In the genomic region with DNA sequence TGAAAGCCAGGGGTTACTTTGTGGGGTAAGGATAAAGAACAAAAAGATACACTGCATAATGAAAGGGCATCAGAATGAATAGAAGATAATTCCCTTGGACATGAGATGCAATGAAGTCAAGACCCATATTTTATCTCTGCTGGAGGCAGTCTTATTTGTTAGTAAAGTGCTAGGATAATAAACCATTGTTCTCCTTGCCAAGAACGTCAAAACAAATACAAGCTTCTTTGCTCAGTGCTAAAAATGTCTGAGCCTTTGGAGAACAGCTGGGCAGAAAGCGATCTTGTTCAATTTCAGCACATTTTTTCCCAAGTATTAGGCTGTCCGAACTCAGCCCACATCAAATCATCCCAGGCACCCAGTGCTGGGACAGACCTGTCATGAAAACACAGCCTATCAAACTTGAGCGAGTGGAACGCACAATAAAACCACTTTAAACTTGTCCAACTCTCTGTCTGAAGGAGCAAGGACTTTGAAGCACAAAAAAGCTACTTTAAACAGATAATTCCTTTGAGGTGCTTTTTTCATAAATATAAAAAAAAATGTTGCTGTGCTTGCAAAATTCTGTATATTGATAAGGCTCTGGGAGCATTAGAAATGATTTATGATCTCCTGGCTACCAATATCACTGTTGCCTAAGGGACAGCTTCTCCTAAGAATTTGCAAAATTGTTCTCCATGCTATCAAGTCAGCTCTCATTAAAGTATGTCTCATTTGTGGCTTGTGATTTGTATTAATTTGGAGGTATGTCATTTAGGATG, we compare ENCODE assay signal across 18 cellular contexts. TPM values are rescaled to one million over a fixed set of nuclear protein-coding genes. Genes with fewer than 3 reads are reported as not detected.
DNase-seq lines count a peak whose midpoint lies in the region; FAIRE-seq lines count a peak whose summit lies in the region.
"Had no signal": no experiment of that assay in that cellular context is flagged by ENCODE, and none has a peak within 500 bp of the region (broad histone marks: within the 10 kb centered on the region; RNA-seq: fewer than 3 reads in every experiment).

No MANE protein-coding gene starts in this region.

- peak; percentile 65 for DNase-seq in LHCN-M2 (ENCODE audit: low read depth)
- DNase-seq in frontal cortex (ENCODE audit: low spot score in 2 of 2), result peak; percentile 21 to 23
- DNase-seq in putamen (ENCODE audit: low spot score), result peak; percentile 90
- no peak for DNase-seq in HuH-7.5 (ENCODE audit: low spot score)
- no peak for DNase-seq in H4 (ENCODE audit: low spot score)
- DNase-seq in iPS-NIHi7 (ENCODE audit: extremely low spot score), result no peak
- no peak for DNase-seq in OCI-M1 (lab: John Stamatoyannopoulos, UW)
- DNase-seq: activated CD4-positive, alpha-beta T cell treated with anti-CD3 and anti-CD28 coated beads, Interleukin-2, amount 10 ng/mL, durations not matched to agents 7 days and 5 days; activated T-cell treated with anti-CD3 and anti-CD28 coated beads, Interleukin-2, amount 50 U/mL, for 1 hour; DMS153; mucosa of descending colon; posterior cingulate gyrus; stimulated activated CD4-positive, alpha-beta T cell treated with anti-CD3 and anti-CD28 coated beads, Interleukin-15, amount 100 ng/mL, for 24 hours had no signal

- H3K27ac ChIP-seq in angular gyrus (ENCODE audit: low read depth, low read length), result peak overlapping the region; percentile 24
- H3K27ac ChIP-seq: SK-N-MC had no signal

- peak; percentile 37 for FAIRE-seq in frontal cortex (lab: Jason Lieb, UNC)
- FAIRE-seq: endometrium, GM19239, HepG2 had no signal

RNA-seq across cellular contexts. Expression of a gene that starts 37.8 kb away (rescaled TPM):
- total RNA-seq in LHCN-M2 (2014; rRNA removed), result 30.8 and 44.3 TPM in 2 replicates
- polyA plus RNA-seq in LHCN-M2 (2012), result 9.1 TPM
- 65.2 TPM for total RNA-seq in frontal cortex
- total RNA-seq in H4 (2014; rRNA removed; shearing (Covaris generic)), result 5.3 and 8.1 TPM in 2 replicates

Comparison
In these comparisons a context has a peak if more than half of its experiments do, and no peak if none do; other contexts are left out.
1. DNase-seq: peak in LHCN-M2 (single experiment), frontal cortex (2 of 2) and putamen (single experiment); none in HuH-7.5 (single experiment), H4 (single experiment), iPS-NIHi7 (single experiment) and OCI-M1 (single experiment).